Comparison of ENCODE assay signal across 8 cellular contexts in genomic region chr2:89584868-89585557, GRCh38.
DNase-seq lines count a peak whose midpoint lies in the region; ATAC-seq and TF ChIP-seq lines count a peak whose summit lies in the region.
"Not testable (repeated sequence)": the region's sequence is repeated elsewhere in the genome, so short reads cannot be mapped to it uniquely, and the experiment has no call there.

No MANE protein-coding gene starts in this region.

- not testable (repeated sequence) for H3K27ac ChIP-seq in breast epithelium; lung (ENCODE audit: low read depth in 1 of 2, low read length in 1 of 2); upper lobe of right lung

- 7 to 14% methylated on average over 4 to 9 of the region's 21 CpGs for whole genome bisulfite sequencing in lung, 2 donors

- H3K4me1 ChIP-seq in breast epithelium; lung (ENCODE audit: control insufficient read depth in 2 of 2, insufficient read depth in 2 of 2, low read length in 2 of 2); upper lobe of right lung: not testable (repeated sequence)

- H3K36me3 Mint-ChIP-seq in activated CD8-positive, alpha-beta T cell treated with anti-CD3 and anti-CD28 coated beads for 36 hours (ENCODE audit: low read depth), result not testable (repeated sequence)

- not testable (repeated sequence) for H3K36me3 ChIP-seq in breast epithelium; lung (ENCODE audit: control insufficient read depth in 2 of 2, insufficient read depth in 2 of 2, low read length in 2 of 2); upper lobe of right lung

- POLR2A ChIA-PET in activated CD8-positive, alpha-beta T cell treated with anti-CD3 and anti-CD28 coated beads for 36 hours (lab: Charles Lee), result not testable (repeated sequence)

- H3K27ac Mint-ChIP-seq in activated CD8-positive, alpha-beta T cell treated with anti-CD3 and anti-CD28 coated beads for 36 hours, result not testable (repeated sequence)

- H3K9me3 ChIP-seq in breast epithelium; lung (ENCODE audit: control insufficient read depth in 2 of 2, insufficient read depth in 1 of 2, low read length in 1 of 2); upper lobe of right lung: not testable (repeated sequence)

- peak; percentile 10 for ATAC-seq in GM19035 (IDR thresholded peaks at IDR 0.05; ENCODE audit: unreplicated experiment)
- not testable (repeated sequence) for ATAC-seq in activated CD8-positive, alpha-beta T cell treated with anti-CD3 and anti-CD28 coated beads for 36 hours; lung (ENCODE audit: insufficient read depth, low FRiP score); upper lobe of right lung

- not testable (repeated sequence) for TF ChIP-seq CTCF in NB4 (IDR thresholded peaks at IDR 0.05; ENCODE audit: low read depth, low read length); activated CD8-positive, alpha-beta T cell treated with anti-CD3 and anti-CD28 coated beads for 36 hours (IDR thresholded peaks at IDR 0.05); breast epithelium (IDR thresholded peaks at IDR 0.05); fibroblast of villous mesenchyme (IDR thresholded peaks at IDR 0.05; ENCODE audit: insufficient read depth, low read depth, low read length); lung (IDR thresholded peaks at IDR 0.05; ENCODE audit: control extremely low read depth, extremely low read depth); retinal pigment epithelial cell (conservative IDR thresholded peaks at IDR 0.05; ENCODE audit: low read depth, low read length); upper lobe of right lung (IDR thresholded peaks at IDR 0.05)

- peak overlapping the region; percentile 70 for H3K4me3 Mint-ChIP-seq in activated CD8-positive, alpha-beta T cell treated with anti-CD3 and anti-CD28 coated beads for 36 hours

- H3K4me1 Mint-ChIP-seq in activated CD8-positive, alpha-beta T cell treated with anti-CD3 and anti-CD28 coated beads for 36 hours (ENCODE audit: low read depth), result not testable (repeated sequence)

- CTCF ChIA-PET in activated CD8-positive, alpha-beta T cell treated with anti-CD3 and anti-CD28 coated beads for 36 hours (lab: Charles Lee), result not testable (repeated sequence)

- DNase-seq in NB4 (ENCODE audit: low read depth); activated CD8-positive, alpha-beta T cell treated with anti-CD3 and anti-CD28 coated beads for 36 hours; breast epithelium (ENCODE audit: low spot score in 2 of 2); fibroblast of villous mesenchyme (ENCODE audit: low read depth); lung (ENCODE audit: low spot score); retinal pigment epithelial cell (ENCODE audit: low read depth): not testable (repeated sequence)
- DNase-seq in upper lobe of right lung, result peak; percentile 52

- H3K4me3 ChIP-seq in NB4 (ENCODE audit: low read depth, low read length) (peak overlapping the region; percentile 49), breast epithelium (peak overlapping the region; percentile 39 to 55 (median 51)), fibroblast of villous mesenchyme (ENCODE audit: low read depth, low read length) (peak overlapping the region; percentile 59), lung (peak overlapping the region; percentile 39), retinal pigment epithelial cell (ENCODE audit: low read length) (peak overlapping the region; percentile 52), upper lobe of right lung (peak overlapping the region; percentile 46)

- not testable (repeated sequence) for H3K9me3 Mint-ChIP-seq in activated CD8-positive, alpha-beta T cell treated with anti-CD3 and anti-CD28 coated beads for 36 hours

- H3K27me3 ChIP-seq in breast epithelium; lung (ENCODE audit: control insufficient read depth, insufficient read depth); upper lobe of right lung: not testable (repeated sequence)

- intact Hi-C loops in activated CD8-positive, alpha-beta T cell treated with anti-CD3 and anti-CD28 coated beads for 36 hours (cut with micrococcal nuclease); breast epithelium (cut with DNase I; ENCODE audit: low total_unique reads); upper lobe of right lung (cut with DNase I): not testable (repeated sequence)

- not testable (repeated sequence) for TF ChIP-seq POLR2A in NB4 (IDR thresholded peaks at IDR 0.05; ENCODE audit: extremely low read depth, insufficient read length); breast epithelium (IDR thresholded peaks at IDR 0.05)

- H3K27me3 Mint-ChIP-seq in activated CD8-positive, alpha-beta T cell treated with anti-CD3 and anti-CD28 coated beads for 36 hours, result not testable (repeated sequence)
